In genomic region chr6:50819906-50820589, GRCh38 we compare ENCODE assay signal across 12 cellular contexts. TPM values are rescaled to one million over a fixed set of nuclear protein-coding genes. Genes with fewer than 3 reads are reported as not detected.
DNase-seq lines count a peak whose midpoint lies in the region; ATAC-seq, FAIRE-seq and TF ChIP-seq lines count a peak whose summit lies in the region.
"Had no signal": no experiment of that assay in that cellular context is flagged by ENCODE, and none has a peak within 500 bp of the region (broad histone marks: within the 10 kb centered on the region; RNA-seq: fewer than 3 reads in every experiment).

No MANE protein-coding gene starts in this region.

- no peaks in the 10 kb centered on the region for H3K36me3 Mint-ChIP-seq in WTC11
- no peaks in the 10 kb centered on the region for H3K36me3 Mint-ChIP-seq in stimulated activated naive B cell treated with anti-CD40 and anti-IgM and Interleukin-4, amounts not matched to agents 10 μg/mL and 1 μg/mL and 100 μg/mL, for 72 hours

- H3K9me3 ChIP-seq in SK-N-SH: no peaks in the 10 kb centered on the region
- H3K9me3 ChIP-seq in keratinocyte (ENCODE audit: control insufficient read depth, low read depth, low read length): no peaks in the 10 kb centered on the region
- H3K9me3 ChIP-seq in effector memory CD4-positive, alpha-beta T cell (ENCODE audit: control insufficient read depth, low read length): no peaks in the 10 kb centered on the region

- H3K4me2 ChIP-seq in SK-N-SH: peak overlapping the region; percentile 65
- H3K4me2 ChIP-seq in keratinocyte (ENCODE audit: control insufficient read depth, extremely low read depth, insufficient read depth, low read depth, low read length): peak overlapping the region; percentile 91

- H3K27ac Mint-ChIP-seq in WTC11: no peak overlapping the region
- peak overlapping the region; percentile 44 for H3K27ac Mint-ChIP-seq in stimulated activated naive B cell treated with anti-CD40 and anti-IgM and Interleukin-4, amounts not matched to agents 10 μg/mL and 1 μg/mL and 100 μg/mL, for 72 hours

- H3K27me3 Mint-ChIP-seq in WTC11 (ENCODE audit: low read depth): peaks cover 98% of the 10 kb centered on the region
- H3K27me3 Mint-ChIP-seq in stimulated activated naive B cell treated with anti-CD40 and anti-IgM and Interleukin-4, amounts not matched to agents 10 μg/mL and 1 μg/mL and 100 μg/mL, for 72 hours: peaks cover 72 to 85% of the 10 kb centered on the region in 2 donors

- TF ChIP-seq CTCF in SK-N-SH (IDR thresholded peaks at IDR 0.05) (no peak), WTC11 (IDR thresholded peaks at IDR 0.05) (no peak), keratinocyte (optimal IDR thresholded peaks at IDR 0.05 in 1 of 3, IDR thresholded peaks at IDR 0.05 in 1 of 3, conservative IDR thresholded peaks at IDR 0.05 in 1 of 3; ENCODE audit: extremely low read depth in 1 of 3, insufficient read depth in 2 of 3, low read length in 3 of 3) (no peak)

- H3K79me2 ChIP-seq in SK-N-SH (ENCODE audit: insufficient read depth) (no peaks in the 10 kb centered on the region), keratinocyte (ENCODE audit: control insufficient read depth, insufficient read depth, low read length) (no peaks in the 10 kb centered on the region)

- H3K27me3 ChIP-seq in SK-N-SH (ENCODE audit: insufficient read depth) (peaks cover 74% of the 10 kb centered on the region), keratinocyte (ENCODE audit: control insufficient read depth, extremely low read depth, insufficient read depth, low read length) (peaks cover 30% of the 10 kb centered on the region)
- peaks cover 20% of the 10 kb centered on the region for H3K27me3 ChIP-seq in effector memory CD4-positive, alpha-beta T cell (replicated peaks; ENCODE audit: control insufficient read depth, insufficient read depth, low read length, poor library complexity, severe bottlenecking)

- H3K4me3 ChIP-seq in SK-N-SH (ENCODE audit: low read depth in 2 of 2, low read length in 1 of 2) (peak overlapping the region; percentile 47 to 52; a peak in 3 of 4 replicates), keratinocyte (ENCODE audit: control insufficient read depth in 2 of 3, extremely low read depth in 1 of 3, insufficient read depth in 2 of 3, low read depth in 1 of 3, low read length in 3 of 3) (peak overlapping the region; percentile 30 to 74 (median 52))
- H3K4me3 ChIP-seq in effector memory CD4-positive, alpha-beta T cell (ENCODE audit: insufficient read depth, low read depth, low read length, poor library complexity, severe bottlenecking): no peak overlapping the region

- ATAC-seq in SK-N-SH treated with all-trans-retinoic acid at 6 μM for 48 hours (no peak), WTC11 (peak; percentile 29), left colon (no peak)
- peak; percentile 21 to 29 for ATAC-seq in stimulated activated naive B cell treated with anti-CD40 and anti-IgM and Interleukin-4, amounts not matched to agents 10 μg/mL and 1 μg/mL and 100 μg/mL, for 72 hours (replicated peaks)

- no peaks in the 10 kb centered on the region for H3K9me1 ChIP-seq in keratinocyte (ENCODE audit: control insufficient read depth, extremely low read depth, insufficient read depth, low read length)

- no peaks in the 10 kb centered on the region for H3K9me2 ChIP-seq in SK-N-SH

- H3K4me3 Mint-ChIP-seq in WTC11: peak overlapping the region; percentile 70
- H3K4me3 Mint-ChIP-seq in stimulated activated naive B cell treated with anti-CD40 and anti-IgM and Interleukin-4, amounts not matched to agents 10 μg/mL and 1 μg/mL and 100 μg/mL, for 72 hours: peak overlapping the region; percentile 45 to 55

- no peaks in the 10 kb centered on the region; the same call in 1 of the 2 replicates for H4K20me1 ChIP-seq in SK-N-SH (ENCODE audit: insufficient read depth)
- no peaks in the 10 kb centered on the region for H4K20me1 ChIP-seq in keratinocyte (ENCODE audit: control insufficient read depth, extremely low read depth, insufficient read depth, low read length)

- intact Hi-C loops in left colon (cut with DNase I, micrococcal nuclease): loop anchor here in 1 of 2 donors (10.0 kb wide), 1 partner anchor 1235 kb away; no protein-coding TSS in a partner anchor

- no peak for TF ChIP-seq EP300 in SK-N-SH (IDR thresholded peaks at IDR 0.05; ENCODE audit: borderline replicate concordance in 1 of 2, low read depth in 1 of 2, low read length in 1 of 2)

- DNase-seq in SK-N-SH (no peak), WTC11 (ENCODE audit: low spot score) (peak; percentile 49), keratinocyte (ENCODE audit: low read depth, low spot score) (no peak), left colon (no peak), activated gamma-delta T cell (lab: John Stamatoyannopoulos, UW) (no peak)
- DNase-seq in stimulated activated naive B cell treated with anti-CD40 and anti-IgM and Interleukin-4, amounts not matched to agents 10 μg/mL and 1 μg/mL and 100 μg/mL, for 72 hours: no peak
- DNase-seq in effector memory CD4-positive, alpha-beta T cell: no peak
- DNase-seq: activated T-cell treated with anti-CD3 and anti-CD28 coated beads, Interleukin-2, amount 50 U/mL, for 1 hour; effector CD4-positive, alpha-beta T cell; NCI-H2171 had no signal

- FAIRE-seq in keratinocyte (lab: Jason Lieb, UNC): no peak

- dilution Hi-C loops in keratinocyte (cut with MboI; ENCODE audit: extremely low pct_ligation_motif_present, low sequenced_read_pairs): no loop called here

- H3K4me1 Mint-ChIP-seq in WTC11: peaks cover 74% of the 10 kb centered on the region
- peaks cover 18 to 29% of the 10 kb centered on the region in 2 donors for H3K4me1 Mint-ChIP-seq in stimulated activated naive B cell treated with anti-CD40 and anti-IgM and Interleukin-4, amounts not matched to agents 10 μg/mL and 1 μg/mL and 100 μg/mL, for 72 hours

- CTCF ChIA-PET in SK-N-SH (lab: Yijun Ruan, JAX) (interaction anchor here (0.8 to 1.3 kb wide), 7 partner anchors 531 to 1202 kb away, joined by 3 to 4 read pairs (median 3); no protein-coding TSS in a partner anchor), WTC11 (lab: Charles Lee) (no interaction called here)

- H3K27ac ChIP-seq in SK-N-SH (ENCODE audit: low read depth in 2 of 2, low read length in 1 of 2) (peak overlapping the region in 1 of 2 experiments; percentile 99; a peak in 2 of 4 replicates), keratinocyte (ENCODE audit: control insufficient read depth, insufficient read depth, low read length) (peak overlapping the region; percentile 32)
- no peak overlapping the region for H3K27ac ChIP-seq in effector memory CD4-positive, alpha-beta T cell (ENCODE audit: insufficient read depth, low read length, poor library complexity, severe bottlenecking)

- TF ChIP-seq RAD21 in SK-N-SH (IDR thresholded peaks at IDR 0.05; ENCODE audit: low read length): no peak

- 4% methylated on average over 39 of the region's 46 CpGs for WGBS in SK-N-SH (ENCODE audit: low lambda C conversion rate)

- H3K9ac ChIP-seq in SK-N-SH: 0 out of 2 replicates have a peak overlapping the region, but pooled peaks have one; percentile 7
- H3K9ac ChIP-seq in keratinocyte (ENCODE audit: control insufficient read depth, extremely low read depth, insufficient read depth, low read length): peak overlapping the region; percentile 61

- H3K4me1 ChIP-seq in SK-N-SH (ENCODE audit: control insufficient read depth in 1 of 2, insufficient read depth in 2 of 2, low read depth in 1 of 2, low read length in 1 of 2): peaks cover 0 to 2% of the 10 kb centered on the region in 2 experiments; a peak in 1 of 4 replicates
- peaks cover 23% of the 10 kb centered on the region for H3K4me1 ChIP-seq in keratinocyte (ENCODE audit: control insufficient read depth, extremely low read depth, insufficient read depth, low read length)
- H3K4me1 ChIP-seq in effector memory CD4-positive, alpha-beta T cell (ENCODE audit: control insufficient read depth, insufficient read depth, low read length, poor library complexity, severe bottlenecking): no peaks in the 10 kb centered on the region

- H2AFZ ChIP-seq in SK-N-SH (ENCODE audit: low read depth): peak overlapping the region; percentile 56; the same call in 1 of the 2 replicates
- H2AFZ ChIP-seq in keratinocyte (ENCODE audit: control insufficient read depth, low read length): peak overlapping the region; percentile 70

- no peaks in the 10 kb centered on the region for H3F3A ChIP-seq in SK-N-SH (replicated peaks; ENCODE audit: insufficient read depth)

- no peaks in the 10 kb centered on the region for H3K9me3 Mint-ChIP-seq in WTC11
- H3K9me3 Mint-ChIP-seq in stimulated activated naive B cell treated with anti-CD40 and anti-IgM and Interleukin-4, amounts not matched to agents 10 μg/mL and 1 μg/mL and 100 μg/mL, for 72 hours: peaks cover 0 to 2% of the 10 kb centered on the region in 2 donors

- POLR2A ChIA-PET in SK-N-SH (lab: Yijun Ruan, JAX): interaction anchor here (0.6 to 6.6 kb wide), 10 partner anchors 11 to 1224 kb away, joined by 3 to 57 read pairs (median 4); no protein-coding TSS in a partner anchor
- POLR2A ChIA-PET in WTC11 (lab: Charles Lee): interaction anchor here (0.5 to 0.6 kb wide), 2 partner anchors 227 to 824 kb away, joined by 4 to 5 read pairs; no protein-coding TSS in a partner anchor

- H3K36me3 ChIP-seq in SK-N-SH (replicated peaks in 1 of 2; ENCODE audit: control insufficient read depth in 1 of 2, insufficient read depth in 2 of 2, low read length in 1 of 2): peaks cover 0 to 4% of the 10 kb centered on the region in 2 experiments
- H3K36me3 ChIP-seq in keratinocyte (ENCODE audit: control insufficient read depth in 2 of 2, extremely low read depth in 1 of 2, insufficient read depth in 2 of 2, low read length in 2 of 2): no peaks in the 10 kb centered on the region
- no peaks in the 10 kb centered on the region for H3K36me3 ChIP-seq in effector memory CD4-positive, alpha-beta T cell (ENCODE audit: control insufficient read depth, insufficient read depth, low read length)

TF ChIP-seq in SK-N-SH treated with all-trans-retinoic acid at 6 μM for 48 hours, 23 proteins besides CTCF, POLR2A, EP300 and RAD21 (continues in another document):
- TF ChIP-seq ZFP30 (CRISPR knock-in tag; IDR thresholded peaks at IDR 0.05) (no peak), SNAI2 (CRISPR knock-in tag; IDR thresholded peaks at IDR 0.05) (no peak)

RNA-seq across cellular contexts. Expression of gene TFAP2B, which starts 1.4 kb away (rescaled TPM):
- polyA plus RNA-seq in SK-N-SH (2012; rRNA removed) (1.1 and 2.9 TPM in 2 replicates), keratinocyte (0.01 to 0.08 TPM in 2 of 3 replicates, not detected in the other)
- polyA plus RNA-seq in SK-N-SH (2012; cell fraction: cytosol; rRNA removed): 2.4 and 4.5 TPM in 2 replicates
- polyA plus RNA-seq in SK-N-SH (2012; cell fraction: nucleus; rRNA removed): 3.5 and 6.8 TPM in 2 replicates
- total RNA-seq in WTC11 (2021) (not detected in 3 replicates), left colon (not detected)
- not detected for polyA plus RNA-seq in keratinocyte (2011; ENCODE audit: low read depth)
- polyA plus RNA-seq in keratinocyte (2011; cell fraction: cytosol; rRNA removed): not detected in 2 replicates
- polyA plus RNA-seq in keratinocyte (2011; cell fraction: nucleus; rRNA removed): not detected in 2 replicates
- 0.24 TPM in 1 of 2 replicates, not detected in the other for polyA plus RNA-seq in keratinocyte (2012; ENCODE audit: low replicate concordance)
- 0.43 TPM in 1 of 3 replicates, not detected in the others for polyA minus RNA-seq in keratinocyte
- polyA minus RNA-seq in keratinocyte (2011; cell fraction: cytosol; rRNA and poly(A)+ RNA removed): not detected
- not detected in 2 replicates for polyA minus RNA-seq in keratinocyte (2011; cell fraction: nucleus; rRNA and poly(A)+ RNA removed)
- total RNA-seq: mononuclear cell had no signal

Comparison
In these comparisons a context has a peak if more than half of its experiments do, and no peak if none do; other contexts are left out.
1. ATAC-seq: peak in WTC11 (single experiment) and stimulated activated naive B cell treated with anti-CD40 and anti-IgM and Interleukin-4, amounts not matched to agents 10 μg/mL and 1 μg/mL and 100 μg/mL, for 72 hours (2 of 2); none in SK-N-SH treated with all-trans-retinoic acid at 6 μM for 48 hours (single experiment) and left colon (single experiment).